In the genomic region with DNA sequence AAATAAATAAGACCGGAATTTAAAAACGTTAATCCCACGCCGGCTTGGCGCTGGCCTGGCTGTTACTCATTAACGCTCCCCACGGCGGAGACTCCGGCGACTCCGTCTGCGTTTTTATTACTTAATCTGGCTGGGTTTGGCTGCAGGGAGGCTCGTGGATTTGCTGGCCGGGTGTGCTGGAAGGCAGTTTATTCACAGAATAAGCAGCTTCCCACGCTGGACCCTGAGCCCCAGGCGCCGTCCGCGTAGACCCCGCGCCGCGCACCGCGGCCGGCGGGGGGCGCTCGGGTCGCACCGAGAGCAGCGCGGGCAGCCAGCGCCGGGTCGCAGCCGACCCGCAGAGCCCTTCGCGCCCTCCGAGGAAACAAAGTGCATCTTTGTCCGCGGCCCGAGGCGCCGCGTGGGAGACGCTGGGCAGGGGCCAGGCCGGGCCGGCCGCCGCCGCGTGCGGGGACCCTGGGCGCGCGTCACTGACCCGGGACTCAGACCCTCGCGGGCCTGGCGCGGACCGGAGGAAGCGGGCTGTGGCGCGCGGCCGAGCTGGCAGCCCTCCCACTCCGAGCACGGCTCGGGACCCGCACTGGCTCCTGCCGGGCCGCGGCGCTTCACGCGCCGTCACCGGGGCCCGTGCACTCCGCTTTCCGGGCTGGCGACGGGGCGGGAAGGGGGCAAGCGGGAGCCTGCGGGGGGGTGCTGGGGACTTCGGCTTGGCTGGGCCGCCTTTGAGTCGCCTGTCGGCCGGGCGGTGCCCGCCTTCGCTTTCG, we compare ENCODE assay signal across 8 cellular contexts. TPM values are rescaled to one million over a fixed set of nuclear protein-coding genes. Genes with fewer than 3 reads are reported as not detected.
DNase-seq lines count a peak whose midpoint lies in the region; ATAC-seq and TF ChIP-seq lines count a peak whose summit lies in the region.

No MANE protein-coding gene starts in this region.

- peak; percentile 92 for TF ChIP-seq CTCF in RWPE1 (conservative IDR thresholded peaks at IDR 0.05; ENCODE audit: low read depth)

- peak overlapping the region; percentile 91 for H3K27ac ChIP-seq in RWPE1
- H3K27ac ChIP-seq in temporal lobe (ENCODE audit: low read depth, low read length): peak overlapping the region; percentile 56

- peaks cover 6% of the 10 kb centered on the region for H3K36me3 Mint-ChIP-seq in activated naive CD4-positive, alpha-beta T cell treated with anti-CD3 and anti-CD28 coated beads, Interleukin-2, amount 10 ng/mL, durations not matched to agents 7 days and 5 days

- POLR2A ChIA-PET in RWPE1 (lab: Yijun Ruan, JAX; ENCODE audit: low non-redundant PET): interaction anchor here (0.5 to 1.0 kb wide), 4 partner anchors 65 to 284 kb away, joined by 3 to 4 read pairs (median 3); no protein-coding TSS in a partner anchor

- peaks cover 44% of the 10 kb centered on the region for H3K4me1 Mint-ChIP-seq in activated naive CD4-positive, alpha-beta T cell treated with anti-CD3 and anti-CD28 coated beads, Interleukin-2, amount 10 ng/mL, durations not matched to agents 7 days and 5 days

- ATAC-seq in GM19351 (IDR thresholded peaks at IDR 0.05; ENCODE audit: unreplicated experiment): peak; percentile 56
- ATAC-seq in HG03442 (IDR thresholded peaks at IDR 0.05; ENCODE audit: unreplicated experiment): peak; percentile 46

- peak overlapping the region; percentile 93 for H3K4me3 Mint-ChIP-seq in activated naive CD4-positive, alpha-beta T cell treated with anti-CD3 and anti-CD28 coated beads, Interleukin-2, amount 10 ng/mL, durations not matched to agents 7 days and 5 days

- peak overlapping the region; percentile 99 for H3K27ac Mint-ChIP-seq in activated naive CD4-positive, alpha-beta T cell treated with anti-CD3 and anti-CD28 coated beads, Interleukin-2, amount 10 ng/mL, durations not matched to agents 7 days and 5 days

- H3K9me3 Mint-ChIP-seq in activated naive CD4-positive, alpha-beta T cell treated with anti-CD3 and anti-CD28 coated beads, Interleukin-2, amount 10 ng/mL, durations not matched to agents 7 days and 5 days: no peaks in the 10 kb centered on the region

- DNase-seq in COLO668 (lab: John Stamatoyannopoulos, UW; ENCODE audit: unreplicated experiment) (peak; percentile 70), RWPE1 (ENCODE audit: low spot score) (peak; percentile 64), globus pallidus (ENCODE audit: low spot score) (peak; percentile 70), nucleus accumbens (lab: John Stamatoyannopoulos, UW) (peak in 53 of 56 donors; percentile 4 to 87 (median 67))
- DNase-seq in activated naive CD4-positive, alpha-beta T cell treated with anti-CD3 and anti-CD28 coated beads, Interleukin-2, amount 10 ng/mL, durations not matched to agents 7 days and 5 days: peak; percentile 69

- peaks cover 4% of the 10 kb centered on the region for H3K27me3 Mint-ChIP-seq in activated naive CD4-positive, alpha-beta T cell treated with anti-CD3 and anti-CD28 coated beads, Interleukin-2, amount 10 ng/mL, durations not matched to agents 7 days and 5 days

- CTCF ChIA-PET in RWPE1 (lab: Yijun Ruan, JAX): interaction anchor here (0.6 to 2.2 kb wide), 30 partner anchors 8 to 386 kb away, joined by 3 to 27 read pairs (median 4); no protein-coding TSS in a partner anchor
- CTCF ChIA-PET in activated naive CD4-positive, alpha-beta T cell treated with anti-CD3 and anti-CD28 coated beads, Interleukin-2, amount 10 ng/mL, durations not matched to agents 7 days and 5 days (lab: Charles Lee): interaction anchor here (0.7 to 2.5 kb wide), 28 partner anchors 8 to 337 kb away, joined by 3 to 24 read pairs (median 4); no protein-coding TSS in a partner anchor

RNA-seq across cellular contexts. Expression of a gene that starts 0.6 kb away (rescaled TPM):
- 11.6 TPM for total RNA-seq in temporal lobe

RNA-seq across cellular contexts. Expression of a gene that starts 28.2 kb away (rescaled TPM):
- total RNA-seq in temporal lobe: 62.0 TPM

RNA-seq across cellular contexts. Expression of a gene that starts 41.3 kb away (rescaled TPM):
- 17.5 TPM for total RNA-seq in temporal lobe

Comparison
In these comparisons a context has a peak if more than half of its experiments do, and no peak if none do; other contexts are left out.
1. Peak in every context shown above with its lines: DNase-seq, ATAC-seq and H3K27ac ChIP-seq.